ENCODE assay signal across 8 cellular contexts in genomic region chr14:60183724-60184596, GRCh38. TPM values are rescaled to one million over a fixed set of nuclear protein-coding genes. Genes with fewer than 3 reads are reported as not detected.
A peak's percentile ranks its signal among the peaks of the same experiment; 100 is the strongest.
DNase-seq lines count a peak whose midpoint lies in the region; ATAC-seq, FAIRE-seq and TF ChIP-seq lines count a peak whose summit lies in the region.

No MANE protein-coding gene starts in this region.

- H3K4me2 ChIP-seq in SU-DHL-6 (ENCODE audit: low read depth, low read length, poor library complexity, severe bottlenecking): peak overlapping the region; percentile 68

- H3K36me3 ChIP-seq in SU-DHL-6 (ENCODE audit: low read length): no peaks in the 10 kb centered on the region
- H3K36me3 ChIP-seq in muscle layer of colon (ENCODE audit: insufficient read depth, low read length): no peaks in the 10 kb centered on the region

- peak overlapping the region; percentile 64 for H2AFZ ChIP-seq in SU-DHL-6 (ENCODE audit: low read depth, low read length, severe bottlenecking)

- FAIRE-seq in endometrium (lab: Jason Lieb, UNC): peak; percentile 93

- no peak for DNase-seq in Right ventricle myocardium superior
- DNase-seq in cardiac septum (ENCODE audit: low spot score): no peak
- DNase-seq in HFFc6: peak; percentile 71
- DNase-seq in NCI-H1436 (lab: John Stamatoyannopoulos, UW): peak; percentile 80
- no peak for DNase-seq in lower leg skin (ENCODE audit: low spot score in 2 of 2)

- H3K27ac ChIP-seq in SU-DHL-6 (ENCODE audit: low read depth, low read length): no peak overlapping the region
- peak overlapping the region; percentile 81 for H3K27ac ChIP-seq in muscle layer of colon (ENCODE audit: low read depth, low read length)

- peak overlapping the region; percentile 34 for H3K4me3 ChIP-seq in SU-DHL-6 (ENCODE audit: insufficient read depth, low read length, poor library complexity, severe bottlenecking)
- H3K4me3 ChIP-seq in muscle layer of colon (ENCODE audit: low read depth in 1 of 2, low read length in 2 of 2): peak overlapping the region; percentile 54 to 56
- no peak overlapping the region for H3K4me3 ChIP-seq in lower leg skin (ENCODE audit: low read depth, poor library complexity, severe bottlenecking)

- H3K36me3 Mint-ChIP-seq in HFFc6 (ENCODE audit: low read depth): no peaks in the 10 kb centered on the region

- no peaks in the 10 kb centered on the region for H4K20me1 ChIP-seq in SU-DHL-6 (ENCODE audit: low read depth, low read length)

- H3F3A ChIP-seq in SU-DHL-6 (ENCODE audit: insufficient read depth): no peaks in the 10 kb centered on the region

- H3K4me1 Mint-ChIP-seq in HFFc6 (ENCODE audit: low read depth): peaks cover 34% of the 10 kb centered on the region

- peak overlapping the region; percentile 29 for H3K9ac ChIP-seq in SU-DHL-6 (ENCODE audit: low read length)
- no peak overlapping the region for H3K9ac ChIP-seq in muscle layer of colon (ENCODE audit: low read length)

- H3K79me2 ChIP-seq in SU-DHL-6 (ENCODE audit: insufficient read depth, low read length): no peaks in the 10 kb centered on the region

- TF ChIP-seq CTCF in HFFc6 (IDR thresholded peaks at IDR 0.05) (peak; percentile 95), SU-DHL-6 (IDR thresholded peaks at IDR 0.05; ENCODE audit: insufficient read depth, low read length, poor library complexity, severe bottlenecking) (peak; percentile 60), lower leg skin (IDR thresholded peaks at IDR 0.05) (no peak)

- no peak for TF ChIP-seq POLR2A in lower leg skin (IDR thresholded peaks at IDR 0.05)

- H3K27ac Mint-ChIP-seq in HFFc6: peak overlapping the region; percentile 22

- intact Hi-C loops in Right ventricle myocardium superior (cut with DNase I) (loop anchor here (5.0 kb wide), 1 partner anchor 122 kb away; no protein-coding TSS in a partner anchor), cardiac septum (cut with DNase I) (loop anchor here (5.0 kb wide), 2 partner anchors 117 to 217 kb away; no protein-coding TSS in a partner anchor), lower leg skin (cut with DNase I; ENCODE audit: low total_unique reads) (loop anchor here (10.0 kb wide), 1 partner anchor 219 kb away; no protein-coding TSS in a partner anchor)

- WGBS in lower leg skin, 2 donors: 5 to 6% methylated on average over 6 of the region's 6 CpGs

- ATAC-seq in Right ventricle myocardium superior (ENCODE audit: poor library complexity): peak; percentile 71

- peaks cover 9% of the 10 kb centered on the region for H3K27me3 Mint-ChIP-seq in HFFc6 (ENCODE audit: insufficient read depth)

- H3K27me3 ChIP-seq in SU-DHL-6 (ENCODE audit: low read length) (no peaks in the 10 kb centered on the region), muscle layer of colon (ENCODE audit: control insufficient read depth in 1 of 2, insufficient read depth in 2 of 2, low read length in 2 of 2) (no peaks in the 10 kb centered on the region)

- peak overlapping the region; percentile 82 for H3K4me3 Mint-ChIP-seq in HFFc6

- no peaks in the 10 kb centered on the region for H3K9me3 Mint-ChIP-seq in HFFc6

- peaks cover 12% of the 10 kb centered on the region for H3K4me1 ChIP-seq in muscle layer of colon (ENCODE audit: insufficient read depth, low read length)

- H3K9me3 ChIP-seq in SU-DHL-6 (ENCODE audit: insufficient read depth, low read length) (no peaks in the 10 kb centered on the region; the same call in 1 of the 2 replicates), muscle layer of colon (ENCODE audit: low read length) (no peaks in the 10 kb centered on the region)

- no peaks in the 10 kb centered on the region for H3K9me2 ChIP-seq in SU-DHL-6 (replicated peaks; ENCODE audit: insufficient read depth, low read length)

RNA-seq across cellular contexts. Expression of gene DHRS7, which starts 18.8 kb away (rescaled TPM):
- total RNA-seq in Right ventricle myocardium superior (34.4 TPM), cardiac septum (36.8 TPM), lower leg skin (100 to 1,000 TPM in 1 of 4 donors, 10 to 100 TPM in 3; 52.1 to 102 (median 75.7) TPM)
- 10 to 100 TPM; 50.0 to 75.0 (median 54.1) TPM for total RNA-seq in HFFc6 (2021; fragmentation: NEBNext Ultra II Directional; extraction: Animal tissue kit (Norgen Biotek cat#: 25700))

Comparison
In these comparisons a context has a peak if more than half of its experiments do, and no peak if none do; other contexts are left out.
1. DNase-seq: peak in HFFc6 (single experiment) and NCI-H1436 (single experiment); none in Right ventricle myocardium superior (single experiment), cardiac septum (single experiment) and lower leg skin (0 of 2).
2. CTCF ChIP-seq: peak in HFFc6 (single experiment) and SU-DHL-6 (single experiment); none in lower leg skin (0 of 3).